ENCODE assay signal across 32 cellular contexts in genomic region chr6:129150476-129150875, GRCh38.
DNase-seq lines count a peak whose midpoint lies in the region; TF ChIP-seq lines count a peak whose summit lies in the region.
"Had no signal": no experiment of that assay in that cellular context is flagged by ENCODE, and none has a peak within 500 bp of the region (broad histone marks: within the 10 kb centered on the region; RNA-seq: fewer than 3 reads in every experiment).

No MANE protein-coding gene starts in this region.

- H3K9me3 ChIP-seq in left ventricle myocardium inferior (replicated peaks) (no peaks in the 10 kb centered on the region), adipocyte (ENCODE audit: control insufficient read depth, low read length) (no peaks in the 10 kb centered on the region)
- H3K9me3 ChIP-seq: A549, BE2C, BLaER1, Caco-2 had no signal

- no peak for TF ChIP-seq CTCF in left ventricle myocardium inferior (IDR thresholded peaks at IDR 0.05; ENCODE audit: borderline replicate concordance)

- intact Hi-C loops in left ventricle myocardium inferior (cut with micrococcal nuclease) (no loop called here), cardiac septum (cut with DNase I) (no loop called here)

- H3K4me3 ChIP-seq in left ventricle myocardium inferior = no peak overlapping the region
- no peak overlapping the region for H3K4me3 ChIP-seq in adipocyte (ENCODE audit: low read length)
- H3K4me3 ChIP-seq: A549; BLaER1; BLaER1 treated with 17β-estradiol and CSF1 and Interleukin-3, amounts not matched to agents 10 nM and 100 nM had no signal

- no peak for DNase-seq in left ventricle myocardium inferior
- no peak for DNase-seq in cardiac septum (ENCODE audit: low spot score)
- DNase-seq in EH (ENCODE audit: low read depth) = peak; percentile 4
- peak; percentile 57 for DNase-seq in adipocyte (ENCODE audit: low read depth)
- peak; percentile 27 for DNase-seq in dedifferentiated amniotic fluid mesenchymal stem cell (ENCODE audit: extremely low spot score)
- DNase-seq in NCI-H69 (lab: John Stamatoyannopoulos, UW) = no peak
- no peak for DNase-seq in NCI-H345 treated with DMSO at 0.1 percent for 48 hours (lab: John Stamatoyannopoulos, UW; ENCODE audit: unreplicated experiment)
- no peak for DNase-seq in DMS53 (lab: John Stamatoyannopoulos, UW)
- DNase-seq: 8988T; ACHN; AML-193; BE2C; C1 segment of cervical spinal cord; Caco-2; Calu3; CD4-positive, alpha-beta memory T cell; CD4-positive, alpha-beta T cell; CD4-positive, CD25-positive, alpha-beta regulatory T cell; CD8-positive, alpha-beta memory T cell; CD8-positive, alpha-beta T cell; COR-L47; DMS 273 treated with DMSO at 0.1 percent for 48 hours; DMS153; DMS79; DMS79 treated with DMSO at 0.1 percent for 48 hours; DND-41; EL had no signal

- H3K36me3 ChIP-seq in left ventricle myocardium inferior = peaks cover 63% of the 10 kb centered on the region
- H3K36me3 ChIP-seq in adipocyte (ENCODE audit: control insufficient read depth, insufficient read depth, low read length, severe bottlenecking) = peaks cover 84% of the 10 kb centered on the region
- H3K36me3 ChIP-seq: BE2C; BLaER1; BLaER1 treated with 17β-estradiol and CSF1 and Interleukin-3, amounts not matched to agents 10 nM and 100 nM had no signal

- H3K27ac ChIP-seq in left ventricle myocardium inferior (replicated peaks) = peak overlapping the region; percentile 43
- H3K27ac ChIP-seq: 22Rv1; A549; BLaER1; BLaER1 treated with 17β-estradiol and CSF1 and Interleukin-3, amounts not matched to agents 10 nM and 100 nM; C4-2B had no signal

- H3K27me3 ChIP-seq in left ventricle myocardium inferior (ENCODE audit: low read depth) = no peaks in the 10 kb centered on the region
- no peaks in the 10 kb centered on the region for H3K27me3 ChIP-seq in adipocyte (replicated peaks; ENCODE audit: control insufficient read depth, insufficient read depth, low read length)
- H3K27me3 ChIP-seq: BE2C; BLaER1; BLaER1 treated with 17β-estradiol and CSF1 and Interleukin-3, amounts not matched to agents 10 nM and 100 nM had no signal

- H3K4me1 ChIP-seq in left ventricle myocardium inferior (no peaks in the 10 kb centered on the region), adipocyte (ENCODE audit: control insufficient read depth, insufficient read depth, low read length) (peaks cover 9% of the 10 kb centered on the region)
- H3K4me1 ChIP-seq: A549; BE2C; BLaER1; BLaER1 treated with 17β-estradiol and CSF1 and Interleukin-3, amounts not matched to agents 10 nM and 100 nM; Caco-2 had no signal

- H3K9ac ChIP-seq in adipocyte (ENCODE audit: low read length) = no peak overlapping the region
- H3K9ac ChIP-seq: BLaER1; BLaER1 treated with 17β-estradiol and CSF1 and Interleukin-3, amounts not matched to agents 10 nM and 100 nM had no signal

Comparison
In these comparisons a context has a peak if more than half of its experiments do, and no peak if none do; other contexts are left out.
1. DNase-seq: peak in EH (single experiment), adipocyte (single experiment) and dedifferentiated amniotic fluid mesenchymal stem cell (single experiment); none in left ventricle myocardium inferior (single experiment), cardiac septum (single experiment), NCI-H69 (single experiment), NCI-H345 treated with DMSO at 0.1 percent for 48 hours (single experiment) and DMS53 (single experiment).